30 cellular contexts compared by ENCODE assay signal in the genomic region with DNA sequence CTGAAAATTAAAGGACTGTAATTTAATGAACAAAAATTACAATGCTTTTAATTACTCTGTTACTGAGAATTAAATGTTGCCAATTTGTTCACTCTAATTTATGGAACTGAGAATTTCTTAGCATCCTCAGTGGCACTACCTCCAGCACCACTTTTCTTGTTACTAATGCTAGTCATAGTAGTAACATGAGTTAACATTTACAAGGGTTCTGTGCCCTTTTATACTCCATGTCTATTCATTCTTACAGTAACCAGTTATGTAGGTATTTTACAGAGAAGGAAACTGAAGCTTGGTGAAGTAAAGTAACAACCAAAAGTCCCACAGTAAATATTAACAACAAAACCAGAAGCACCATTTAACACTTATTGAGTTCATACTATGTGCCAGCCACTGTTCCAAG.
"Had no signal": no experiment of that assay in that cellular context is flagged by ENCODE, and none has a peak within 500 bp of the region (broad histone marks: within the 10 kb centered on the region; RNA-seq: fewer than 3 reads in every experiment).

No MANE protein-coding gene starts in this region.

- H3K27me3 Mint-ChIP-seq: dendritic cell treated with granulocyte-macrophage colony-stimulating factor and Interleukin-4, amounts not matched to agents 40 ng/mL and 50 ng/mL, for 4 days; naive thymus-derived CD4-positive, alpha-beta T cell; progenitor cell of endocrine pancreas had no signal

- H3K4me3 ChIP-seq: colonic mucosa, esophagus squamous epithelium, heart right ventricle, left lung, neural progenitor cell, smooth muscle cell, stomach, thyroid gland had no signal

- H3K9ac ChIP-seq: neural progenitor cell, parathyroid adenoma had no signal

- DNase-seq: colonic mucosa; effector memory CD4-positive, alpha-beta T cell; erythroblast; esophagus squamous epithelium; foreskin melanocyte; glutamatergic neuron; heart right ventricle; hippocampal formation; left cardiac atrium; left lung; mesenchymal stem cell; midbrain; naive thymus-derived CD4-positive, alpha-beta T cell; stimulated activated CD4-positive, alpha-beta T cell treated with anti-CD3 and anti-CD28 coated beads, Interleukin-12 subunit alpha, Interleukin-12 subunit beta, amount 100 ng/mL, for 4 hours; stimulated activated CD4-positive, alpha-beta T cell treated with anti-CD3 and anti-CD28 coated beads, Interleukin-1b, Interleukin-23, amount 100 ng/mL, for 48 hours; stimulated activated CD4-positive, alpha-beta T cell treated with anti-CD3 and anti-CD28 coated beads, Interleukin-4, amount 100 ng/mL, for 1 hour; stimulated activated CD8-positive, alpha-beta memory T cell treated with anti-CD3 and anti-CD28 coated beads, Interleukin-4, amount 100 ng/mL, for 48 hours; stimulated activated naive CD4-positive, alpha-beta T cell treated with Interleukin-2 at 50 U/mL for 16 hours; stomach; thyroid gland; trophoblast cell had no signal

- ATAC-seq: heart right ventricle; left cardiac atrium; left lung; naive thymus-derived CD4-positive, alpha-beta T cell; sciatic nerve had no signal

- H3K4me1 Mint-ChIP-seq: nephron had no signal

- H3K27ac ChIP-seq: colonic mucosa, esophagus squamous epithelium, heart right ventricle, left lung, neural progenitor cell, parathyroid adenoma, stomach, thyroid gland had no signal

- H3K9me3 Mint-ChIP-seq: dendritic cell treated with granulocyte-macrophage colony-stimulating factor and Interleukin-4, amounts not matched to agents 40 ng/mL and 50 ng/mL, for 4 days; naive thymus-derived CD4-positive, alpha-beta T cell; nephron; neural progenitor cell had no signal

- H3K9me3 ChIP-seq: colonic mucosa, esophagus squamous epithelium, heart right ventricle, left lung, stomach, thyroid gland had no signal

- H3K79me2 ChIP-seq: parathyroid adenoma had no signal

- H3K4me1 ChIP-seq: colonic mucosa, esophagus squamous epithelium, heart right ventricle, left lung, neural progenitor cell, parathyroid adenoma, stomach, thyroid gland had no signal

- H3K36me3 ChIP-seq: colonic mucosa had no signal

- H3K27ac Mint-ChIP-seq: dendritic cell treated with granulocyte-macrophage colony-stimulating factor and Interleukin-4, amounts not matched to agents 40 ng/mL and 50 ng/mL, for 4 days; nephron; neural progenitor cell; progenitor cell of endocrine pancreas had no signal

- H3K27me3 ChIP-seq: colonic mucosa, esophagus squamous epithelium, heart right ventricle, left lung, neural progenitor cell, stomach, thyroid gland had no signal

- H3K4me3 Mint-ChIP-seq: dendritic cell treated with granulocyte-macrophage colony-stimulating factor and Interleukin-4, amounts not matched to agents 40 ng/mL and 50 ng/mL, for 4 days; naive thymus-derived CD4-positive, alpha-beta T cell; nephron; neural progenitor cell had no signal

- FAIRE-seq: endometrium, islet of Langerhans had no signal

- H2AFZ ChIP-seq: neural progenitor cell, parathyroid adenoma had no signal

- H3K4me2 ChIP-seq: neural progenitor cell, smooth muscle cell had no signal
